ENCODE assay signal across 8 cellular contexts in the genomic region with DNA sequence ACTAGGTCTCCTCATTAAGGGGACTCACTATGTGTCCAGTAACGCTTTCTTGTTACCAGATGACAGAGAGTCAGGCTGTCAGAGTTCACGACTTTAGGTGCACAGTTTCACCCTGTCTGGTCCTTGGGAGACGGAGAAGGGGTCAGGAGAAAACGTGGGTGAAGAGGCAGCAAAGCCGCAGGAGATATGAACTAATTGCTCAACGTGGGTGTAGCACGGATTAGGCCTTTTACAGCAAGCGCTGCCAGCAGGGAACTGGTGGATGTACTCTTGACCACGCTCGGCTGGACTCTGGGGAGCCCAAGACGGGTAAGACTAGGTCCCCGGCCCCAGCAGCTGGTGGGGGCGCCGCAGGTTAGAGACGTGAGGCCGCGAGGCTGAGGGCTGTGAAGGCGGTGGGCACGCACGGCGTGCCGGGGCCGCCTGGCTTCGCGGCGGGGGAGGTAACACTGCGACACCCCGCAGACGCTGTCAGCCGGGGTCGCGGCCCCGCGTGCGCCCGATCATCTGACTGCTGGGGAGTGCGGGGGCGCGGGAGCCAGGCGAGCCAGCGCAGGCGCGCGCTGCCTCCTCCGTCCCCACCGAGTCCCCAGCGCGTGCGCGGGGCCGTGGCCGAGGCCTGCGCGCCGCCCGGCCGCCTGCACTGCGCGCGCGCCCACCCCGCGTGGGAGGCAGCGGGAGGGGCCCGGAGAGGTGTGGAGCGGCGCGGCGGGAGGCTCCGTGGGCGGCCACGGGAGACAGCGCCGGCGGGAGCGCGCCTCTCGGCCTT. TPM values are rescaled to one million over a fixed set of nuclear protein-coding genes. Genes with fewer than 3 reads are reported as not detected.
A peak's percentile ranks its signal among the peaks of the same experiment; 100 is the strongest.
DNase-seq lines count a peak whose midpoint lies in the region; ATAC-seq and TF ChIP-seq lines count a peak whose summit lies in the region.

A gene with protein sequence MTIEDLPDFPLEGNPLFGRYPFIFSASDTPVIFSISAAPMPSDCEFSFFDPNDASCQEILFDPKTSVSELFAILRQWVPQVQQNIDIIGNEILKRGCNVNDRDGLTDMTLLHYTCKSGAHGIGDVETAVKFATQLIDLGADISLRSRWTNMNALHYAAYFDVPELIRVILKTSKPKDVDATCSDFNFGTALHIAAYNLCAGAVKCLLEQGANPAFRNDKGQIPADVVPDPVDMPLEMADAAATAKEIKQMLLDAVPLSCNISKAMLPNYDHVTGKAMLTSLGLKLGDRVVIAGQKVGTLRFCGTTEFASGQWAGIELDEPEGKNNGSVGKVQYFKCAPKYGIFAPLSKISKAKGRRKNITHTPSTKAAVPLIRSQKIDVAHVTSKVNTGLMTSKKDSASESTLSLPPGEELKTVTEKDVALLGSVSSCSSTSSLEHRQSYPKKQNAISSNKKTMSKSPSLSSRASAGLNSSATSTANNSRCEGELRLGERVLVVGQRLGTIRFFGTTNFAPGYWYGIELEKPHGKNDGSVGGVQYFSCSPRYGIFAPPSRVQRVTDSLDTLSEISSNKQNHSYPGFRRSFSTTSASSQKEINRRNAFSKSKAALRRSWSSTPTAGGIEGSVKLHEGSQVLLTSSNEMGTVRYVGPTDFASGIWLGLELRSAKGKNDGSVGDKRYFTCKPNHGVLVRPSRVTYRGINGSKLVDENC (plus strand): TSS at position 575 of the 769 bp plus-strand sequence. CDS start 5,974 bp downstream, outside the sequence.

- TF ChIP-seq CTCF in VCaP (conservative IDR thresholded peaks at IDR 0.05) (no peak), brain microvascular endothelial cell (IDR thresholded peaks at IDR 0.05; ENCODE audit: low read depth, low read length, missing control alignments) (no peak)

- H3K4me3 ChIP-seq in brain microvascular endothelial cell (ENCODE audit: low read depth, low read length) (peak within 1 kb of the TSS; percentile 69), iPS-18c (ENCODE audit: insufficient read depth, low read depth, low read length) (peak within 1 kb of the TSS; percentile 51), skeletal muscle tissue (ENCODE audit: low read length in 3 of 3) (peak within 1 kb of the TSS; percentile 81 to 94 (median 91))

- H3K9ac ChIP-seq in skeletal muscle tissue (ENCODE audit: low read depth in 1 of 3, low read length in 3 of 3), result peak within 1 kb of the TSS; percentile 84 to 87 (median 87)

- H3K27me3 ChIP-seq in brain microvascular endothelial cell (replicated peaks) (no peaks in the 10 kb centered on the region), skeletal muscle tissue (ENCODE audit: control insufficient read depth in 3 of 3, insufficient read depth in 3 of 3, low read length in 3 of 3) (no peaks in the 10 kb centered on the region)

- H3K9me3 ChIP-seq in iPS-18c (ENCODE audit: control insufficient read depth, insufficient read depth, low read length) (no peaks in the 10 kb centered on the region), skeletal muscle tissue (ENCODE audit: control insufficient read depth in 3 of 3, low read length in 3 of 3) (no peaks in the 10 kb centered on the region)

- in situ Hi-C loops in brain microvascular endothelial cell (cut with HindIII; ENCODE audit: low pct_ligation_motif_present, low sequenced_read_pairs), result no loop called here

- H3K27ac ChIP-seq in VCaP (peak within 1 kb of the TSS; percentile 88), brain microvascular endothelial cell (peak within 1 kb of the TSS; percentile 85), skeletal muscle tissue (ENCODE audit: low read depth, low read length) (peak within 1 kb of the TSS; percentile 85)

- H3K36me3 ChIP-seq in brain microvascular endothelial cell (replicated peaks) (no peaks in the 10 kb centered on the region), skeletal muscle tissue (ENCODE audit: control insufficient read depth in 3 of 3, insufficient read depth in 3 of 3, low read length in 3 of 3) (no peaks in the 10 kb centered on the region)

- DNase-seq in NCI-H146 (lab: John Stamatoyannopoulos, UW), result peak; percentile 52
- DNase-seq in NCI-H146 treated with DMSO at 0.1 percent for 48 hours (lab: John Stamatoyannopoulos, UW; ENCODE audit: unreplicated experiment), result no peak
- peak; percentile 36 for DNase-seq in brain microvascular endothelial cell
- no peak for DNase-seq in dedifferentiated amniotic fluid mesenchymal stem cell (ENCODE audit: extremely low spot score)

- H3K4me1 ChIP-seq in skeletal muscle tissue (ENCODE audit: control insufficient read depth in 3 of 3, insufficient read depth in 3 of 3, low read length in 3 of 3), result peaks cover 15 to 21% (median 18%) of the 10 kb centered on the region in 3 donors

- ATAC-seq in HG03354 (IDR thresholded peaks at IDR 0.05; ENCODE audit: poor library complexity, severe bottlenecking, unreplicated experiment), result peak; percentile 48

RNA-seq across cellular contexts. Expression of the gene that starts here (rescaled TPM):
- total RNA-seq in skeletal muscle tissue, result 27.7 TPM

Comparison
In these comparisons a context has a peak if more than half of its experiments do, and no peak if none do; other contexts are left out.
1. DNase-seq: peak in NCI-H146 (single experiment) and brain microvascular endothelial cell (single experiment); none in NCI-H146 treated with DMSO at 0.1 percent for 48 hours (single experiment) and dedifferentiated amniotic fluid mesenchymal stem cell (single experiment).
2. Peak in every context shown above with its lines, with median percentiles within 50 percentile points of each other: H3K27ac ChIP-seq and H3K4me3 ChIP-seq.